Comparison of ENCODE assay signal across 17 cellular contexts in genomic region chr9:104941597-104941996, GRCh38.
"Had no signal": no experiment of that assay in that cellular context is flagged by ENCODE, and none has a peak within 500 bp of the region (broad histone marks: within the 10 kb centered on the region; RNA-seq: fewer than 3 reads in every experiment).

No MANE protein-coding gene starts in this region.

- H3K27ac ChIP-seq: coronary artery, heart left ventricle, pancreas, stomach, thoracic aorta, VCaP had no signal

- H3K27me3 ChIP-seq: heart left ventricle, pancreas, stomach had no signal

- ATAC-seq: activated CD8-positive, alpha-beta memory T cell treated with anti-CD3 and anti-CD28 coated beads, Interleukin-2, amount 10 ng/mL, durations not matched to agents 7 days and 5 days; heart left ventricle; left lobe of liver; pancreas; T-cell had no signal

- H3K4me3 ChIP-seq: coronary artery, heart left ventricle, pancreas, stomach, thoracic aorta had no signal

- H3K36me3 ChIP-seq: heart left ventricle, pancreas, stomach, thoracic aorta had no signal

- H3K4me3 Mint-ChIP-seq: activated CD4-positive, alpha-beta T cell treated with anti-CD3 and anti-CD28 coated beads, Interleukin-2, amount 10 ng/mL, durations not matched to agents 24 days and 14 days; activated CD8-positive, alpha-beta memory T cell treated with anti-CD3 and anti-CD28 coated beads, Interleukin-2, amount 10 ng/mL, durations not matched to agents 7 days and 5 days; nephron; T-cell had no signal

- H3K9me3 Mint-ChIP-seq: activated CD4-positive, alpha-beta T cell treated with anti-CD3 and anti-CD28 coated beads, Interleukin-2, amount 10 ng/mL, durations not matched to agents 24 days and 14 days; nephron; T-cell had no signal

- H3K27me3 Mint-ChIP-seq: activated CD4-positive, alpha-beta T cell treated with anti-CD3 and anti-CD28 coated beads, Interleukin-2, amount 10 ng/mL, durations not matched to agents 24 days and 14 days; activated CD8-positive, alpha-beta memory T cell treated with anti-CD3 and anti-CD28 coated beads, Interleukin-2, amount 10 ng/mL, durations not matched to agents 7 days and 5 days; T-cell had no signal

- DNase-seq: activated CD4-positive, alpha-beta T cell treated with anti-CD3 and anti-CD28 coated beads, Interleukin-2, amount 10 ng/mL, durations not matched to agents 24 days and 14 days; activated CD8-positive, alpha-beta memory T cell treated with anti-CD3 and anti-CD28 coated beads, Interleukin-2, amount 10 ng/mL, durations not matched to agents 7 days and 5 days; activated naive CD4-positive, alpha-beta T cell; central memory CD4-positive, alpha-beta T cell; effector CD4-positive, alpha-beta T cell; heart left ventricle; mammary epithelial cell; pancreas; stimulated activated CD4-positive, alpha-beta T cell treated with anti-CD3 and anti-CD28 coated beads, Interleukin-4, amount 100 ng/mL, for 1 hour; stimulated activated CD8-positive, alpha-beta memory T cell treated with anti-CD3 and anti-CD28 coated beads, Interleukin-4, amount 100 ng/mL, for 48 hours; stomach; T-cell had no signal

- H3K9me3 ChIP-seq: heart left ventricle, pancreas, stomach, thoracic aorta had no signal

- H3K27ac Mint-ChIP-seq: activated CD4-positive, alpha-beta T cell treated with anti-CD3 and anti-CD28 coated beads, Interleukin-2, amount 10 ng/mL, durations not matched to agents 24 days and 14 days; activated CD8-positive, alpha-beta memory T cell treated with anti-CD3 and anti-CD28 coated beads, Interleukin-2, amount 10 ng/mL, durations not matched to agents 7 days and 5 days; T-cell had no signal

- H3K4me1 Mint-ChIP-seq: T-cell had no signal

- H3K4me1 ChIP-seq: pancreas had no signal
